In the genomic region with DNA sequence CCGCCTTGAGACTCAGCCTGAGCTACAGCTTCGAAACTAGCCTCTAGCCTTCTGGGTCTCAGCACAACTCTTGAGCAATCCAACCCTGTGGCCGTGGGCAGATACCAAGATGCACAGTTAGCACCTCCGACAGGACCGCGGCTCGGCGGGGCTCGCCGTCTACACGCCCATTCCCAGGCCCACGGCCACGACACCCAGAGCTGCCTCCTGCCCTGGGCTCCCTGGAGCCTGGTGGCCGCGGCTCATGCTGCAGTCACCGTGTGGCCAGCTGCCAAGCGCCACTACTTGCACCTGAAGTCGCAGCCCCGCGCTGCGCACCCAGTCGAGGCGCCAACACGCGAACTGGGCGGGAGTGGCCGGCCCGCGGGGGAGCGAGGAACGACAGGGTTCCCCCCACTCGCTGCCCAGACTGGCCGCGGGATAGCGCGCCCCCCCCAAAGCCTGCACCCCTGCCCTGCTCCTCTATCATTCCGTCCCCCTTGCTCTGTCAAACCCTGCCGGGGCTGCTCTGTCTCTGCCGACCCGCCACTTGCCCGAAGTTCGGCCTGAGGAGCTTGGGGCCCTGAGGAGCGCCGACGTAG, we compare ENCODE assay signal across 1 cellular context.
TF ChIP-seq lines count a peak whose summit lies in the region.

No MANE protein-coding gene starts in this region.

TF ChIP-seq in HepG2, 621 proteins besides CTCF, POLR2A, EP300 and RAD21 (continues in another document):
- TF ChIP-seq ZNF160 (CRISPR knock-in tag; IDR thresholded peaks at IDR 0.05) (peak; percentile 59; the same call in 1 of the 2 replicates), PITX1 (CRISPR knock-in tag; IDR thresholded peaks at IDR 0.05) (no peak), ZNF883 (CRISPR knock-in tag; IDR thresholded peaks at IDR 0.05; ENCODE audit: not compliant biosample characterization) (peak; percentile 40), PHF5A (CRISPR knock-in tag; IDR thresholded peaks at IDR 0.05; ENCODE audit: low read depth, unreplicated experiment) (no peak), ZSCAN21 (CRISPR knock-in tag; IDR thresholded peaks at IDR 0.05; ENCODE audit: borderline replicate concordance) (0 out of 2 replicates have a peak, but pooled peaks have one; percentile 4), NFE2L2 (IDR thresholded peaks at IDR 0.05; ENCODE audit: low read length) (no peak), ASH2L (IDR thresholded peaks at IDR 0.05; ENCODE audit: insufficient read length, low read depth, low read length) (peak; percentile 50), KDM4B (CRISPR knock-in tag; IDR thresholded peaks at IDR 0.05) (no peak), ZNF484 (CRISPR knock-in tag; IDR thresholded peaks at IDR 0.05; ENCODE audit: borderline replicate concordance, low read depth) (0 out of 2 replicates have a peak, but pooled peaks have one; percentile 35), TEAD3 (CRISPR knock-in tag; optimal IDR thresholded peaks at IDR 0.05; ENCODE audit: borderline replicate concordance) (peak; percentile 8), ZBTB20 (CRISPR knock-in tag; IDR thresholded peaks at IDR 0.05; ENCODE audit: borderline replicate concordance, low read depth) (no peak), RBFOX2 (IDR thresholded peaks at IDR 0.05; ENCODE audit: low read depth, low read length) (peak; percentile 45), CCDC6 (CRISPR knock-in tag; IDR thresholded peaks at IDR 0.05) (no peak), CHD4 (IDR thresholded peaks at IDR 0.05; ENCODE audit: borderline replicate concordance, low read length) (no peak), ZNF337 (CRISPR knock-in tag; IDR thresholded peaks at IDR 0.05; ENCODE audit: borderline replicate concordance, low read depth) (no peak), STAT5B (CRISPR knock-in tag; IDR thresholded peaks at IDR 0.05) (no peak), DNMT1 (CRISPR knock-in tag; IDR thresholded peaks at IDR 0.05) (no peak)
- TF ChIP-seq, protein P1, sequence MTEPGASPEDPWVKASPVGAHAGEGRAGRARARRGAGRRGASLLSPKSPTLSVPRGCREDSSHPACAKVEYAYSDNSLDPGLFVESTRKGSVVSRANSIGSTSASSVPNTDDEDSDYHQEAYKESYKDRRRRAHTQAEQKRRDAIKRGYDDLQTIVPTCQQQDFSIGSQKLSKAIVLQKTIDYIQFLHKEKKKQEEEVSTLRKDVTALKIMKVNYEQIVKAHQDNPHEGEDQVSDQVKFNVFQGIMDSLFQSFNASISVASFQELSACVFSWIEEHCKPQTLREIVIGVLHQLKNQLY (CRISPR knock-in tag; IDR thresholded peaks at IDR 0.05), result no peak
- TF ChIP-seq, protein P2, sequence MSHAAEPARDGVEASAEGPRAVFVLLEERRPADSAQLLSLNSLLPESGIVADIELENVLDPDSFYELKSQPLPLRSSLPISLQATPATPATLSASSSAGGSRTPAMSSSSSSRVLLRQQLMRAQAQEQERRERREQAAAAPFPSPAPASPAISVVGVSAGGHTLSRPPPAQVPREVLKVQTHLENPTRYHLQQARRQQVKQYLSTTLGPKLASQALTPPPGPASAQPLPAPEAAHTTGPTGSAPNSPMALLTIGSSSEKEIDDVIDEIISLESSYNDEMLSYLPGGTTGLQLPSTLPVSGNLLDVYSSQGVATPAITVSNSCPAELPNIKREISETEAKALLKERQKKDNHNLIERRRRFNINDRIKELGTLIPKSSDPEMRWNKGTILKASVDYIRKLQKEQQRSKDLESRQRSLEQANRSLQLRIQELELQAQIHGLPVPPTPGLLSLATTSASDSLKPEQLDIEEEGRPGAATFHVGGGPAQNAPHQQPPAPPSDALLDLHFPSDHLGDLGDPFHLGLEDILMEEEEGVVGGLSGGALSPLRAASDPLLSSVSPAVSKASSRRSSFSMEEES (CRISPR knock-in tag; IDR thresholded peaks at IDR 0.05), result no peak
- TF ChIP-seq, protein P3, sequence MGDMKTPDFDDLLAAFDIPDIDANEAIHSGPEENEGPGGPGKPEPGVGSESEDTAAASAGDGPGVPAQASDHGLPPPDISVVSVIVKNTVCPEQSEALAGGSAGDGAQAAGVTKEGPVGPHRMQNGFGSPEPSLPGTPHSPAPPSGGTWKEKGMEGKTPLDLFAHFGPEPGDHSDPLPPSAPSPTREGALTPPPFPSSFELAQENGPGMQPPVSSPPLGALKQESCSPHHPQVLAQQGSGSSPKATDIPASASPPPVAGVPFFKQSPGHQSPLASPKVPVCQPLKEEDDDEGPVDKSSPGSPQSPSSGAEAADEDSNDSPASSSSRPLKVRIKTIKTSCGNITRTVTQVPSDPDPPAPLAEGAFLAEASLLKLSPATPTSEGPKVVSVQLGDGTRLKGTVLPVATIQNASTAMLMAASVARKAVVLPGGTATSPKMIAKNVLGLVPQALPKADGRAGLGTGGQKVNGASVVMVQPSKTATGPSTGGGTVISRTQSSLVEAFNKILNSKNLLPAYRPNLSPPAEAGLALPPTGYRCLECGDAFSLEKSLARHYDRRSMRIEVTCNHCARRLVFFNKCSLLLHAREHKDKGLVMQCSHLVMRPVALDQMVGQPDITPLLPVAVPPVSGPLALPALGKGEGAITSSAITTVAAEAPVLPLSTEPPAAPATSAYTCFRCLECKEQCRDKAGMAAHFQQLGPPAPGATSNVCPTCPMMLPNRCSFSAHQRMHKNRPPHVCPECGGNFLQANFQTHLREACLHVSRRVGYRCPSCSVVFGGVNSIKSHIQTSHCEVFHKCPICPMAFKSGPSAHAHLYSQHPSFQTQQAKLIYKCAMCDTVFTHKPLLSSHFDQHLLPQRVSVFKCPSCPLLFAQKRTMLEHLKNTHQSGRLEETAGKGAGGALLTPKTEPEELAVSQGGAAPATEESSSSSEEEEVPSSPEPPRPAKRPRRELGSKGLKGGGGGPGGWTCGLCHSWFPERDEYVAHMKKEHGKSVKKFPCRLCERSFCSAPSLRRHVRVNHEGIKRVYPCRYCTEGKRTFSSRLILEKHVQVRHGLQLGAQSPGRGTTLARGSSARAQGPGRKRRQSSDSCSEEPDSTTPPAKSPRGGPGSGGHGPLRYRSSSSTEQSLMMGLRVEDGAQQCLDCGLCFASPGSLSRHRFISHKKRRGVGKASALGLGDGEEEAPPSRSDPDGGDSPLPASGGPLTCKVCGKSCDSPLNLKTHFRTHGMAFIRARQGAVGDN (CRISPR knock-in tag; IDR thresholded peaks at IDR 0.05), result peak; percentile 73
- TF ChIP-seq, protein P4, sequence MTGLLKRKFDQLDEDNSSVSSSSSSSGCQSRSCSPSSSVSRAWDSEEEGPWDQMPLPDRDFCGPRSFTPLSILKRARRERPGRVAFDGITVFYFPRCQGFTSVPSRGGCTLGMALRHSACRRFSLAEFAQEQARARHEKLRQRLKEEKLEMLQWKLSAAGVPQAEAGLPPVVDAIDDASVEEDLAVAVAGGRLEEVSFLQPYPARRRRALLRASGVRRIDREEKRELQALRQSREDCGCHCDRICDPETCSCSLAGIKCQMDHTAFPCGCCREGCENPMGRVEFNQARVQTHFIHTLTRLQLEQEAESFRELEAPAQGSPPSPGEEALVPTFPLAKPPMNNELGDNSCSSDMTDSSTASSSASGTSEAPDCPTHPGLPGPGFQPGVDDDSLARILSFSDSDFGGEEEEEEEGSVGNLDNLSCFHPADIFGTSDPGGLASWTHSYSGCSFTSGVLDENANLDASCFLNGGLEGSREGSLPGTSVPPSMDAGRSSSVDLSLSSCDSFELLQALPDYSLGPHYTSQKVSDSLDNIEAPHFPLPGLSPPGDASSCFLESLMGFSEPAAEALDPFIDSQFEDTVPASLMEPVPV (CRISPR knock-in tag; IDR thresholded peaks at IDR 0.05), result no peak
- TF ChIP-seq, protein P5, sequence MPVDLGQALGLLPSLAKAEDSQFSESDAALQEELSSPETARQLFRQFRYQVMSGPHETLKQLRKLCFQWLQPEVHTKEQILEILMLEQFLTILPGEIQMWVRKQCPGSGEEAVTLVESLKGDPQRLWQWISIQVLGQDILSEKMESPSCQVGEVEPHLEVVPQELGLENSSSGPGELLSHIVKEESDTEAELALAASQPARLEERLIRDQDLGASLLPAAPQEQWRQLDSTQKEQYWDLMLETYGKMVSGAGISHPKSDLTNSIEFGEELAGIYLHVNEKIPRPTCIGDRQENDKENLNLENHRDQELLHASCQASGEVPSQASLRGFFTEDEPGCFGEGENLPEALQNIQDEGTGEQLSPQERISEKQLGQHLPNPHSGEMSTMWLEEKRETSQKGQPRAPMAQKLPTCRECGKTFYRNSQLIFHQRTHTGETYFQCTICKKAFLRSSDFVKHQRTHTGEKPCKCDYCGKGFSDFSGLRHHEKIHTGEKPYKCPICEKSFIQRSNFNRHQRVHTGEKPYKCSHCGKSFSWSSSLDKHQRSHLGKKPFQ (CRISPR knock-in tag; IDR thresholded peaks at IDR 0.05; ENCODE audit: insufficient replicate concordance), result peak; percentile 63
- TF ChIP-seq, protein P6, sequence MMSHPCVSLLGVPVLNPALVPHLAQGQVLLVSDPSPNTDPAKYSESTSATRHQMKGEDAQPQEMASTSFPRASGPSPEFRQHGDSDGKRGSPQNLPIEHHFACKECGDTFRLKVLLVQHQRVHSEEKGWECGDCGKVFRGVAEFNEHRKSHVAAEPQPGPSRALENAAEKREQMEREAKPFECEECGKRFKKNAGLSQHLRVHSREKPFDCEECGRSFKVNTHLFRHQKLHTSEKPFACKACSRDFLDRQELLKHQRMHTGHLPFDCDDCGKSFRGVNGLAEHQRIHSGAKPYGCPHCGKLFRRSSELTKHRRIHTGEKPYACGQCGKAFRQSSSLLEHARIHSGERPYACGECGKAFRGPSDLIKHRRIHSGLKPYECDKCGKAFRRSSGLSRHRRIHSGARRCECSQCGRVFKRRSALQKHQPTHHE (CRISPR knock-in tag; IDR thresholded peaks at IDR 0.05; ENCODE audit: borderline replicate concordance), result 0 out of 2 replicates have a peak, but pooled peaks have one; percentile 17
- TF ChIP-seq, protein P7, sequence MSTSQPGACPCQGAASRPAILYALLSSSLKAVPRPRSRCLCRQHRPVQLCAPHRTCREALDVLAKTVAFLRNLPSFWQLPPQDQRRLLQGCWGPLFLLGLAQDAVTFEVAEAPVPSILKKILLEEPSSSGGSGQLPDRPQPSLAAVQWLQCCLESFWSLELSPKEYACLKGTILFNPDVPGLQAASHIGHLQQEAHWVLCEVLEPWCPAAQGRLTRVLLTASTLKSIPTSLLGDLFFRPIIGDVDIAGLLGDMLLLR (CRISPR knock-in tag; IDR thresholded peaks at IDR 0.05), result peak; percentile 64; the same call in 1 of the 2 replicates
- TF ChIP-seq, protein P8, sequence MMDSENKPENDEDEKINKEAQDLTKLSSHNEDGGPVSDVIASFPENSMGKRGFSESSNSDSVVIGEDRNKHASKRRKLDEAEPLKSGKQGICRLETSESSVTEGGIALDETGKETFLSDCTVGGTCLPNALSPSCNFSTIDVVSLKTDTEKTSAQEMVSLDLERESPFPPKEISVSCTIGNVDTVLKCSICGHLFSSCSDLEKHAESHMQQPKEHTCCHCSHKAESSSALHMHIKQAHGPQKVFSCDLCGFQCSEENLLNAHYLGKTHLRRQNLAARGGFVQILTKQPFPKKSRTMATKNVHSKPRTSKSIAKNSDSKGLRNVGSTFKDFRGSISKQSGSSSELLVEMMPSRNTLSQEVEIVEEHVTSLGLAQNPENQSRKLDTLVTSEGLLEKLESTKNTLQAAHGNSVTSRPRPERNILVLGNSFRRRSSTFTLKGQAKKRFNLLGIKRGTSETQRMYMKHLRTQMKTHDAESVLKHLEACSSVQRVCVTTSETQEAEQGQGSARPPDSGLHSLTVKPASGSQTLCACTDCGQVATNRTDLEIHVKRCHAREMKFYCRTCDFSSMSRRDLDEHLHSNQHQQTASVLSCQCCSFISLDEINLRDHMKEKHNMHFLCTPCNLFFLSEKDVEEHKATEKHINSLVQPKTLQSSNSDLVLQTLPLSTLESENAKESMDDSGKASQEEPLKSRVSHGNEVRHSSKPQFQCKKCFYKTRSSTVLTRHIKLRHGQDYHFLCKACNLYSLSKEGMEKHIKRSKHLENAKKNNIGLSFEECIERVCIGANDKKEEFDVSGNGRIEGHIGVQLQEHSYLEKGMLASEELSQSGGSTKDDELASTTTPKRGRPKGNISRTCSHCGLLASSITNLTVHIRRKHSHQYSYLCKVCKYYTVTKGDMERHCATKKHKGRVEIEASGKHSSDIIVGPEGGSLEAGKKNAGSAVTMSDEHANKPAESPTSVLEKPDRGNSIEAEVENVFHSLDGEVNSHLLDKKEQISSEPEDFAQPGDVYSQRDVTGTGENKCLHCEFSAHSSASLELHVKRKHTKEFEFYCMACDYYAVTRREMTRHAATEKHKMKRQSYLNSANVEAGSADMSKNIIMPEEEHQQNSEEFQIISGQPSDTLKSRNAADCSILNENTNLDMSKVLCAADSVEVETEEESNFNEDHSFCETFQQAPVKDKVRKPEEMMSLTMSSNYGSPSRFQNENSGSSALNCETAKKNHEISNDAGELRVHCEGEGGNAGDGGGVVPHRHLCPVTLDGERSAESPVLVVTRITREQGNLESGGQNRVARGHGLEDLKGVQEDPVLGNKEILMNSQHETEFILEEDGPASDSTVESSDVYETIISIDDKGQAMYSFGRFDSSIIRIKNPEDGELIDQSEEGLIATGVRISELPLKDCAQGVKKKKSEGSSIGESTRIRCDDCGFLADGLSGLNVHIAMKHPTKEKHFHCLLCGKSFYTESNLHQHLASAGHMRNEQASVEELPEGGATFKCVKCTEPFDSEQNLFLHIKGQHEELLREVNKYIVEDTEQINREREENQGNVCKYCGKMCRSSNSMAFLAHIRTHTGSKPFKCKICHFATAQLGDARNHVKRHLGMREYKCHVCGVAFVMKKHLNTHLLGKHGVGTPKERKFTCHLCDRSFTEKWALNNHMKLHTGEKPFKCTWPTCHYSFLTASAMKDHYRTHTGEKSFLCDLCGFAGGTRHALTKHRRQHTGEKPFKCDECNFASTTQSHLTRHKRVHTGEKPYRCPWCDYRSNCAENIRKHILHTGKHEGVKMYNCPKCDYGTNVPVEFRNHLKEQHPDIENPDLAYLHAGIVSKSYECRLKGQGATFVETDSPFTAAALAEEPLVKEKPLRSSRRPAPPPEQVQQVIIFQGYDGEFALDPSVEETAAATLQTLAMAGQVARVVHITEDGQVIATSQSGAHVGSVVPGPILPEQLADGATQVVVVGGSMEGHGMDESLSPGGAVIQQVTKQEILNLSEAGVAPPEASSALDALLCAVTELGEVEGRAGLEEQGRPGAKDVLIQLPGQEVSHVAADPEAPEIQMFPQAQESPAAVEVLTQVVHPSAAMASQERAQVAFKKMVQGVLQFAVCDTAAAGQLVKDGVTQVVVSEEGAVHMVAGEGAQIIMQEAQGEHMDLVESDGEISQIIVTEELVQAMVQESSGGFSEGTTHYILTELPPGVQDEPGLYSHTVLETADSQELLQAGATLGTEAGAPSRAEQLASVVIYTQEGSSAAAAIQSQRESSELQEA (CRISPR knock-in tag; IDR thresholded peaks at IDR 0.05; ENCODE audit: not compliant biosample characterization), result no peak
- TF ChIP-seq, protein P9, sequence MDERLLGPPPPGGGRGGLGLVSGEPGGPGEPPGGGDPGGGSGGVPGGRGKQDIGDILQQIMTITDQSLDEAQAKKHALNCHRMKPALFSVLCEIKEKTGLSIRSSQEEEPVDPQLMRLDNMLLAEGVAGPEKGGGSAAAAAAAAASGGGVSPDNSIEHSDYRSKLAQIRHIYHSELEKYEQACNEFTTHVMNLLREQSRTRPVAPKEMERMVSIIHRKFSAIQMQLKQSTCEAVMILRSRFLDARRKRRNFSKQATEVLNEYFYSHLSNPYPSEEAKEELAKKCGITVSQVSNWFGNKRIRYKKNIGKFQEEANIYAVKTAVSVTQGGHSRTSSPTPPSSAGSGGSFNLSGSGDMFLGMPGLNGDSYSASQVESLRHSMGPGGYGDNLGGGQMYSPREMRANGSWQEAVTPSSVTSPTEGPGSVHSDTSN (CRISPR knock-in tag; IDR thresholded peaks at IDR 0.05), result no peak
- TF ChIP-seq, protein P10, sequence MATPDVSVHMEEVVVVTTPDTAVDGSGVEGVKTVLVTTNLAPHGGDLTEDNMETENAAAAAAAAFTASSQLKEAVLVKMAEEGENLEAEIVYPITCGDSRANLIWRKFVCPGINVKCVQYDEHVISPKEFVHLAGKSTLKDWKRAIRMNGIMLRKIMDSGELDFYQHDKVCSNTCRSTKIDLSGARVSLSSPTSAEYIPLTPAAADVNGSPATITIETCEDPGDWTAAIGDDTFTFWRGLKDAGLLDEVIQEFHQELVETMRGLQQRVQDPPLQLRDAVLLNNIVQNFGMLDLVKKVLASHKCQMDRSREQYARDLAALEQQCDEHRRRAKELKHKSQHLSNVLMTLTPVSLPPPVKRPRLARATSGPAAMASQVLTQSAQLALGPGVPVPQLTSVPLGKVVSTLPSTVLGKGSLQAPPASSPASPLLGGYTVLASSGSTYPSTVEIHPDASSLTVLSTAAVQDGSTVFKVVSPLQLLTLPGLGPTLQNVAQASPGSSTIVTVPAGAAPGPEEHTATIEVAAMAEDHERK (CRISPR knock-in tag; IDR thresholded peaks at IDR 0.05; ENCODE audit: low read depth), result no peak
